11 cellular contexts compared by ENCODE assay signal in the genomic region with DNA sequence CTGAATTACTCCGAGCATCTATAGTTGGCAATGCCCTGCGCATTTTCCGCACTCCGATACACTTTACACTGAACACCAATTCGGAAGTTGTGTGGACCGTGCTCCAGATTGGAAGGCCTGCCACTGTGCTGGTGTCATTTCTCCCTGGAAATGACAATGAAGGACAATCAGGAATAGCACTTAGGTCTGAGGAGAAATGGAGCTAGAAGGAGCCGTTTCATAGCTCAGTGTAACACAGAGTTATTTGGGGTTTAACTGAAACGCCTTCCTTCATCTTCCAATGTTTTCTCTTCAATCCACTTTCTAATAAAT. TPM values are rescaled to one million over a fixed set of nuclear protein-coding genes. Genes with fewer than 3 reads are reported as not detected.
DNase-seq lines count a peak whose midpoint lies in the region; ATAC-seq, FAIRE-seq and TF ChIP-seq lines count a peak whose summit lies in the region.
"Had no signal": no experiment of that assay in that cellular context is flagged by ENCODE, and none has a peak within 500 bp of the region (broad histone marks: within the 10 kb centered on the region; RNA-seq: fewer than 3 reads in every experiment).

No MANE protein-coding gene starts in this region.

- intact Hi-C loops in Caco-2 (cut with micrococcal nuclease; ENCODE audit: unreplicated experiment), result no loop called here
- intact Hi-C loops in GM12878 (cut with micrococcal nuclease; ENCODE audit: unreplicated experiment), result no loop called here
- intact Hi-C loops in pancreas (cut with DNase I), result no loop called here

- H3K27me3 ChIP-seq in Caco-2 (replicated peaks; ENCODE audit: control insufficient read depth, insufficient read depth, low read length) (peaks cover 1% of the 10 kb centered on the region; the same call in 1 of the 2 replicates), GM12878 (replicated peaks in 1 of 2; ENCODE audit: control insufficient read depth in 2 of 2, insufficient read depth in 2 of 2, low read length in 1 of 2) (peaks cover 3 to 8% of the 10 kb centered on the region in 2 experiments), iPS-20b (ENCODE audit: insufficient read depth, low read length) (peaks cover 42% of the 10 kb centered on the region), rectal smooth muscle tissue (ENCODE audit: control insufficient read depth, insufficient read depth, low read length) (peaks cover 4% of the 10 kb centered on the region), pancreas (no peaks in the 10 kb centered on the region)

- no peak overlapping the region for H3K27ac Mint-ChIP-seq in Caco-2 (ENCODE audit: unreplicated experiment)
- no peak overlapping the region for H3K27ac Mint-ChIP-seq in activated CD8-positive, alpha-beta T cell treated with anti-CD3 and anti-CD28 coated beads, Interleukin-2, amount 10 ng/mL, durations not matched to agents 7 days and 5 days
- H3K27ac Mint-ChIP-seq: activated naive CD8-positive, alpha-beta T cell treated with anti-CD3 and anti-CD28 coated beads for 36 hours had no signal

- H3K4me3 Mint-ChIP-seq in Caco-2 (ENCODE audit: unreplicated experiment), result peak overlapping the region; percentile 66
- H3K4me3 Mint-ChIP-seq in activated CD8-positive, alpha-beta T cell treated with anti-CD3 and anti-CD28 coated beads, Interleukin-2, amount 10 ng/mL, durations not matched to agents 7 days and 5 days, result no peak overlapping the region
- H3K4me3 Mint-ChIP-seq: activated naive CD8-positive, alpha-beta T cell treated with anti-CD3 and anti-CD28 coated beads for 36 hours had no signal

- no peak for TF ChIP-seq RAD21 in GM12878 (IDR thresholded peaks at IDR 0.05; ENCODE audit: insufficient read depth, low read depth, low read length)

- TF ChIP-seq POLR2A in GM12878 (IDR thresholded peaks at IDR 0.05; ENCODE audit: low read depth, low read length), result no peak

- RAD21 ChIA-PET in GM12878 (lab: Charles Lee; ENCODE audit: unreplicated experiment), result no interaction called here

- H3K36me3 Mint-ChIP-seq in Caco-2 (ENCODE audit: insufficient read depth, unreplicated experiment), result no peaks in the 10 kb centered on the region
- H3K36me3 Mint-ChIP-seq in activated CD8-positive, alpha-beta T cell treated with anti-CD3 and anti-CD28 coated beads, Interleukin-2, amount 10 ng/mL, durations not matched to agents 7 days and 5 days (ENCODE audit: low read depth), result no peaks in the 10 kb centered on the region
- H3K36me3 Mint-ChIP-seq: activated naive CD8-positive, alpha-beta T cell treated with anti-CD3 and anti-CD28 coated beads for 36 hours had no signal

- H3K9me3 ChIP-seq in Caco-2, result no peaks in the 10 kb centered on the region
- no peaks in the 10 kb centered on the region for H3K9me3 ChIP-seq in GM12878 (replicated peaks; ENCODE audit: control insufficient read depth, insufficient read depth, low read length)
- H3K9me3 ChIP-seq in iPS-20b (ENCODE audit: insufficient read depth, low read depth, low read length), result no peaks in the 10 kb centered on the region
- H3K9me3 ChIP-seq in pancreas, result no peaks in the 10 kb centered on the region

- H3K9me3 Mint-ChIP-seq in Caco-2 (ENCODE audit: unreplicated experiment), result no peaks in the 10 kb centered on the region
- no peaks in the 10 kb centered on the region for H3K9me3 Mint-ChIP-seq in activated CD8-positive, alpha-beta T cell treated with anti-CD3 and anti-CD28 coated beads, Interleukin-2, amount 10 ng/mL, durations not matched to agents 7 days and 5 days (ENCODE audit: insufficient read depth)
- H3K9me3 Mint-ChIP-seq: activated naive CD8-positive, alpha-beta T cell treated with anti-CD3 and anti-CD28 coated beads for 36 hours had no signal

- CTCF ChIA-PET in Caco-2 (lab: Charles Lee) (no interaction called here), GM12878 (lab: Yijun Ruan, JAX) (no interaction called here)
- CTCF ChIA-PET in activated CD8-positive, alpha-beta T cell treated with anti-CD3 and anti-CD28 coated beads, Interleukin-2, amount 10 ng/mL, durations not matched to agents 7 days and 5 days (lab: Charles Lee), result no interaction called here

- SMC1A ChIA-PET in GM12878 (lab: Charles Lee; ENCODE audit: uncharacterized antibody, unreplicated experiment), result no interaction called here

- H3K27me3 Mint-ChIP-seq in Caco-2 (ENCODE audit: insufficient read depth, unreplicated experiment), result peaks cover 14% of the 10 kb centered on the region
- H3K27me3 Mint-ChIP-seq in activated CD8-positive, alpha-beta T cell treated with anti-CD3 and anti-CD28 coated beads, Interleukin-2, amount 10 ng/mL, durations not matched to agents 7 days and 5 days (ENCODE audit: low read depth), result peaks cover 51% of the 10 kb centered on the region

- H3K27ac ChIP-seq in GM12878 (ENCODE audit: control insufficient read depth, insufficient read depth), result no peak overlapping the region
- H3K27ac ChIP-seq in iPS-20b (ENCODE audit: low read length), result no peak overlapping the region
- H3K27ac ChIP-seq in rectal smooth muscle tissue (ENCODE audit: low read depth, low read length), result no peak overlapping the region
- H3K27ac ChIP-seq in pancreas, result no peak overlapping the region

- DNase-seq in Caco-2 (no peak), GM12878 (ENCODE audit: low read depth, low spot score) (no peak), pancreas (no peak)
- DNase-seq in activated CD8-positive, alpha-beta T cell treated with anti-CD3 and anti-CD28 coated beads, Interleukin-2, amount 10 ng/mL, durations not matched to agents 7 days and 5 days, result no peak
- DNase-seq in activated effector memory CD4-positive, alpha-beta T cell treated with anti-CD3 and anti-CD28 coated beads, Interleukin-2, amount 50 U/mL, for 16 hours, result no peak
- DNase-seq: AML-193 had no signal

- in situ Hi-C loops in GM12878 (cut with MboI), result no loop called here

- no peak for ATAC-seq in GM12878
- ATAC-seq in activated CD8-positive, alpha-beta T cell treated with anti-CD3 and anti-CD28 coated beads, Interleukin-2, amount 10 ng/mL, durations not matched to agents 7 days and 5 days, result no peak
- ATAC-seq in GM19455 (IDR thresholded peaks at IDR 0.05; ENCODE audit: unreplicated experiment), result no peak
- ATAC-seq in pancreas, result no peak

- H3K4me2 ChIP-seq in GM12878 (ENCODE audit: control insufficient read depth, insufficient read depth), result no peak overlapping the region

- H3K36me3 ChIP-seq in Caco-2 (ENCODE audit: control insufficient read depth, insufficient read depth, low read length) (no peaks in the 10 kb centered on the region), GM12878 (ENCODE audit: control insufficient read depth in 2 of 2, insufficient read depth in 2 of 2, low read length in 1 of 2) (no peaks in the 10 kb centered on the region), iPS-20b (ENCODE audit: insufficient read depth, low read depth, low read length) (no peaks in the 10 kb centered on the region), rectal smooth muscle tissue (ENCODE audit: control insufficient read depth, insufficient read depth, low read length) (no peaks in the 10 kb centered on the region), pancreas (no peaks in the 10 kb centered on the region)

- H3K4me1 ChIP-seq in Caco-2 (0 out of 2 replicates have a peak, but pooled peaks cover 4% of the 10 kb centered on the region), GM12878 (ENCODE audit: control insufficient read depth, insufficient read depth, low read length) (no peaks in the 10 kb centered on the region), iPS-20b (ENCODE audit: insufficient read depth, low read length) (peaks cover 4% of the 10 kb centered on the region; the same call in 1 of the 2 replicates), rectal smooth muscle tissue (ENCODE audit: control insufficient read depth, insufficient read depth, low read length) (no peaks in the 10 kb centered on the region), pancreas (peaks cover 0 to 13% (median 0%) of the 10 kb centered on the region in 3 donors)

- no peaks in the 10 kb centered on the region for H3K79me2 ChIP-seq in GM12878 (ENCODE audit: control insufficient read depth, insufficient read depth, low read length)

- TF ChIP-seq EP300 in GM12878 (IDR thresholded peaks at IDR 0.05; ENCODE audit: borderline replicate concordance in 1 of 2, control insufficient read depth in 1 of 2, low read depth in 2 of 2, low read length in 2 of 2), result no peak

- H3K9ac ChIP-seq in GM12878 (ENCODE audit: control insufficient read depth, insufficient read depth, low read length), result no peak overlapping the region
- H3K9ac ChIP-seq in iPS-20b (ENCODE audit: low read depth, low read length), result peak overlapping the region; percentile 81; the same call in 1 of the 2 replicates
- no peak overlapping the region for H3K9ac ChIP-seq in rectal smooth muscle tissue (ENCODE audit: low read length)

- BruUV-seq in Caco-2 (replicated peaks; lab: Mats Ljungman, UMichigan), result no TSS peak
- BruUV-seq in GM12878 (replicated peaks; lab: Mats Ljungman, UMichigan), result no TSS peak

- H3K4me3 ChIP-seq in Caco-2 (ENCODE audit: low read depth, low read length), result peak overlapping the region; percentile 38
- no peak overlapping the region for H3K4me3 ChIP-seq in GM12878
- H3K4me3 ChIP-seq in iPS-20b (ENCODE audit: low read length), result peak overlapping the region; percentile 89
- H3K4me3 ChIP-seq in rectal smooth muscle tissue (ENCODE audit: low read length), result peak overlapping the region; percentile 67
- H3K4me3 ChIP-seq in pancreas, result peak overlapping the region in 2 of 4 donors; percentile 35 to 53

- no peaks in the 10 kb centered on the region for H4K20me1 ChIP-seq in GM12878 (ENCODE audit: control insufficient read depth, insufficient read depth)

- 22% methylated on average over 8 of the region's 8 CpGs for WGBS in GM12878 (ENCODE audit: insufficient coverage, insufficient replicate concordance, low lambda C conversion rate, missing lambda C conversion rate)
- WGBS in pancreas, 2 donors, result 16 to 19% methylated on average over 8 of the region's 8 CpGs

- FAIRE-seq in GM12878 (lab: Jason Lieb, UNC), result no peak
- no peak for FAIRE-seq in pancreas (lab: Jason Lieb, UNC)

- TF ChIP-seq CTCF in Caco-2 (IDR thresholded peaks at IDR 0.05; ENCODE audit: insufficient read depth in 1 of 2, low read depth in 1 of 2, low read length in 1 of 2, severe bottlenecking in 1 of 2, unreplicated experiment in 1 of 2) (no peak), GM12878 (IDR thresholded peaks at IDR 0.05 in 2 of 3, conservative IDR thresholded peaks at IDR 0.05 in 1 of 3; ENCODE audit: control insufficient read depth in 2 of 3, extremely low read depth in 1 of 3, insufficient read depth in 1 of 3, low read depth in 3 of 3, low read length in 3 of 3) (no peak), pancreas (IDR thresholded peaks at IDR 0.05) (no peak)

- H3K4me1 Mint-ChIP-seq in Caco-2 (ENCODE audit: low read depth, unreplicated experiment), result peaks cover 7% of the 10 kb centered on the region
- H3K4me1 Mint-ChIP-seq in activated CD8-positive, alpha-beta T cell treated with anti-CD3 and anti-CD28 coated beads, Interleukin-2, amount 10 ng/mL, durations not matched to agents 7 days and 5 days (ENCODE audit: low read depth), result no peaks in the 10 kb centered on the region

- POLR2A ChIA-PET in Caco-2 (lab: Charles Lee), result no interaction called here
- POLR2A ChIA-PET in GM12878 (lab: Charles Lee), result no interaction called here
- POLR2A ChIA-PET in activated CD8-positive, alpha-beta T cell treated with anti-CD3 and anti-CD28 coated beads, Interleukin-2, amount 10 ng/mL, durations not matched to agents 7 days and 5 days (lab: Charles Lee), result no interaction called here

- no peak overlapping the region for H2AFZ ChIP-seq in GM12878 (ENCODE audit: control insufficient read depth, low read depth, low read length)

RNA-seq across cellular contexts. Expression of gene PLA2G7, which starts 0.5 kb away (rescaled TPM):
- total RNA-seq in Caco-2 (2022), result 0.19 and 0.32 TPM in 2 replicates
- total RNA-seq in GM12878 (2013; cell fraction: nucleolus; rRNA removed), result not detected in 2 replicates
- total RNA-seq in GM12878 (2014; rRNA removed), result not detected in 2 replicates
- not detected in 2 replicates for total RNA-seq in GM12878 (2014; rRNA removed; fragmentation: Illumina TruSeq; extraction: Trizol)
- not detected in 2 replicates for total RNA-seq in GM12878 (2021)
- not detected for polyA plus RNA-seq in GM12878 (2011; ENCODE audit: low read depth)
- polyA plus RNA-seq in GM12878 (2011; rRNA removed), result not detected in 2 replicates
- not detected in 2 replicates for polyA plus RNA-seq in GM12878 (2011; cell fraction: cytosol; rRNA removed)
- polyA plus RNA-seq in GM12878 (2011; cell fraction: nucleus; rRNA removed), result not detected in 2 replicates
- polyA plus RNA-seq in GM12878 (2012), result not detected in 2 replicates
- polyA plus RNA-seq in GM12878 (2014; fragmentation: Illumina TruSeq; extraction: Trizol), result not detected in 2 replicates
- polyA plus RNA-seq in GM12878 (2014; fragmentation: Nextera tagmentation; extraction: Ambion mirVana), result not detected
- polyA plus RNA-seq in GM12878 (2014; rRNA removed), result not detected in 2 replicates
- polyA plus RNA-seq in GM12878 (2016; fragmentation: Nextera tagmentation; extraction: Ambion mirVana), result not detected
- polyA minus RNA-seq in GM12878 (2011; rRNA and poly(A)+ RNA removed), result not detected in 2 replicates
- not detected in 2 replicates for polyA minus RNA-seq in GM12878 (2011; cell fraction: cytosol; rRNA and poly(A)+ RNA removed)
- not detected in 2 replicates for polyA minus RNA-seq in GM12878 (2011; cell fraction: nucleus; rRNA and poly(A)+ RNA removed)
- not detected for total RNA-seq in activated CD8-positive, alpha-beta T cell treated with anti-CD3 and anti-CD28 coated beads, Interleukin-2, amount 10 ng/mL, durations not matched to agents 7 days and 5 days
- 1 to 10 TPM in 2 of 6 donors, under 1 TPM in 2, not detected in 2; 0.09 to 8.1 (median 1.3) TPM for total RNA-seq in pancreas
- polyA plus RNA-seq in pancreas, result under 1 TPM; 0.16 to 0.19 TPM
- total RNA-seq: activated naive CD8-positive, alpha-beta T cell treated with anti-CD3 and anti-CD28 coated beads for 36 hours; LHCN-M2 had no signal

RNA-seq across cellular contexts. Expression of gene ANKRD66, which starts 11.1 kb away (rescaled TPM):
- total RNA-seq in Caco-2 (2022) (not detected in 2 replicates), GM12878 (2014; rRNA removed) (not detected in 2 replicates), GM12878 (2014; rRNA removed; fragmentation: Illumina TruSeq; extraction: Trizol) (not detected in 2 replicates), GM12878 (2021) (not detected in 2 replicates), pancreas (not detected)
- not detected in 2 replicates for total RNA-seq in GM12878 (2013; cell fraction: nucleolus; rRNA removed)
- polyA plus RNA-seq in GM12878 (2011; ENCODE audit: low read depth), result not detected
- polyA plus RNA-seq in GM12878 (2011; rRNA removed) (not detected in 2 replicates), GM12878 (2014; fragmentation: Illumina TruSeq; extraction: Trizol) (not detected in 2 replicates), GM12878 (2014; fragmentation: Nextera tagmentation; extraction: Ambion mirVana) (not detected), GM12878 (2014; rRNA removed) (not detected in 2 replicates), GM12878 (2016; fragmentation: Nextera tagmentation; extraction: Ambion mirVana) (not detected), pancreas (not detected)
- polyA plus RNA-seq in GM12878 (2011; cell fraction: cytosol; rRNA removed), result not detected in 2 replicates
- not detected in 2 replicates for polyA plus RNA-seq in GM12878 (2011; cell fraction: nucleus; rRNA removed)
- polyA plus RNA-seq in GM12878 (2012), result not detected in 2 replicates
- polyA minus RNA-seq in GM12878 (2011; rRNA and poly(A)+ RNA removed), result not detected in 2 replicates
- polyA minus RNA-seq in GM12878 (2011; cell fraction: cytosol; rRNA and poly(A)+ RNA removed), result not detected in 2 replicates
- not detected in 2 replicates for polyA minus RNA-seq in GM12878 (2011; cell fraction: nucleus; rRNA and poly(A)+ RNA removed)
- not detected for total RNA-seq in activated CD8-positive, alpha-beta T cell treated with anti-CD3 and anti-CD28 coated beads, Interleukin-2, amount 10 ng/mL, durations not matched to agents 7 days and 5 days
- total RNA-seq: activated naive CD8-positive, alpha-beta T cell treated with anti-CD3 and anti-CD28 coated beads for 36 hours; LHCN-M2 had no signal

RNA-seq across cellular contexts. Expression of gene TDRD6, which starts 48.0 kb away (rescaled TPM):
- not detected in 2 replicates for total RNA-seq in Caco-2 (2022)
- total RNA-seq in GM12878 (2013; cell fraction: nucleolus; rRNA removed), result not detected in 2 replicates
- total RNA-seq in GM12878 (2014; rRNA removed), result not detected in 2 replicates
- not detected in 2 replicates for total RNA-seq in GM12878 (2014; rRNA removed; fragmentation: Illumina TruSeq; extraction: Trizol)
- not detected in 2 replicates for total RNA-seq in GM12878 (2021)
- not detected for polyA plus RNA-seq in GM12878 (2011; ENCODE audit: low read depth)
- not detected in 2 replicates for polyA plus RNA-seq in GM12878 (2011; rRNA removed)
- not detected in 2 replicates for polyA plus RNA-seq in GM12878 (2011; cell fraction: cytosol; rRNA removed)
- polyA plus RNA-seq in GM12878 (2011; cell fraction: nucleus; rRNA removed), result not detected in 2 replicates
- not detected in 2 replicates for polyA plus RNA-seq in GM12878 (2012)
- polyA plus RNA-seq in GM12878 (2014; fragmentation: Illumina TruSeq; extraction: Trizol), result not detected in 2 replicates
- not detected for polyA plus RNA-seq in GM12878 (2014; fragmentation: Nextera tagmentation; extraction: Ambion mirVana)
- not detected in 2 replicates for polyA plus RNA-seq in GM12878 (2014; rRNA removed)
- polyA plus RNA-seq in GM12878 (2016; fragmentation: Nextera tagmentation; extraction: Ambion mirVana), result not detected
- polyA minus RNA-seq in GM12878 (2011; rRNA and poly(A)+ RNA removed), result not detected in 2 replicates
- polyA minus RNA-seq in GM12878 (2011; cell fraction: cytosol; rRNA and poly(A)+ RNA removed), result not detected in 2 replicates
- not detected in 2 replicates for polyA minus RNA-seq in GM12878 (2011; cell fraction: nucleus; rRNA and poly(A)+ RNA removed)
- not detected for total RNA-seq in activated CD8-positive, alpha-beta T cell treated with anti-CD3 and anti-CD28 coated beads, Interleukin-2, amount 10 ng/mL, durations not matched to agents 7 days and 5 days
- total RNA-seq in pancreas, result under 1 TPM; 0.06 to 0.79 (median 0.29) TPM
- 1 to 10 TPM in 1 of 2 donors, under 1 TPM in 1; 0.42 to 1.2 TPM for polyA plus RNA-seq in pancreas
- total RNA-seq: activated naive CD8-positive, alpha-beta T cell treated with anti-CD3 and anti-CD28 coated beads for 36 hours; LHCN-M2 had no signal

RNA-seq across cellular contexts. Expression of gene MEP1A, which starts 57.5 kb away (rescaled TPM):
- total RNA-seq in Caco-2 (2022), result 8.1 and 12.0 TPM in 2 replicates
- total RNA-seq in GM12878 (2013; cell fraction: nucleolus; rRNA removed), result not detected in 2 replicates
- total RNA-seq in GM12878 (2014; rRNA removed), result not detected in 2 replicates
- not detected in 2 replicates for total RNA-seq in GM12878 (2014; rRNA removed; fragmentation: Illumina TruSeq; extraction: Trizol)
- not detected in 2 replicates for total RNA-seq in GM12878 (2021)
- not detected for polyA plus RNA-seq in GM12878 (2011; ENCODE audit: low read depth)
- polyA plus RNA-seq in GM12878 (2011; rRNA removed), result not detected in 2 replicates
- polyA plus RNA-seq in GM12878 (2011; cell fraction: cytosol; rRNA removed), result not detected in 2 replicates
- polyA plus RNA-seq in GM12878 (2011; cell fraction: nucleus; rRNA removed), result not detected in 2 replicates
- polyA plus RNA-seq in GM12878 (2012), result not detected in 2 replicates
- not detected in 2 replicates for polyA plus RNA-seq in GM12878 (2014; fragmentation: Illumina TruSeq; extraction: Trizol)
- not detected for polyA plus RNA-seq in GM12878 (2014; fragmentation: Nextera tagmentation; extraction: Ambion mirVana)
- polyA plus RNA-seq in GM12878 (2014; rRNA removed), result not detected in 2 replicates
- polyA plus RNA-seq in GM12878 (2016; fragmentation: Nextera tagmentation; extraction: Ambion mirVana), result not detected
- not detected in 2 replicates for polyA minus RNA-seq in GM12878 (2011; rRNA and poly(A)+ RNA removed)
- not detected in 2 replicates for polyA minus RNA-seq in GM12878 (2011; cell fraction: cytosol; rRNA and poly(A)+ RNA removed)
- polyA minus RNA-seq in GM12878 (2011; cell fraction: nucleus; rRNA and poly(A)+ RNA removed), result not detected in 2 replicates
- not detected for total RNA-seq in activated CD8-positive, alpha-beta T cell treated with anti-CD3 and anti-CD28 coated beads, Interleukin-2, amount 10 ng/mL, durations not matched to agents 7 days and 5 days
- total RNA-seq in pancreas, result 1 to 10 TPM in 2 of 6 donors, under 1 TPM in 4; 0.09 to 2.7 (median 0.37) TPM
- polyA plus RNA-seq in pancreas, result under 1 TPM; 0.02 to 0.34 TPM
- total RNA-seq: activated naive CD8-positive, alpha-beta T cell treated with anti-CD3 and anti-CD28 coated beads for 36 hours; LHCN-M2 had no signal
